1 cellular context compared by ENCODE assay signal in genomic region chr4:114927881-114928280, GRCh38.
TF ChIP-seq lines count a peak whose summit lies in the region.

No MANE protein-coding gene starts in this region.

TF ChIP-seq in HepG2, 621 proteins besides CTCF, POLR2A, EP300 and RAD21 (continued from another document):
- no peak for TF ChIP-seq ATF6 (CRISPR knock-in tag; conservative IDR thresholded peaks at IDR 0.05)
